In the genomic region with DNA sequence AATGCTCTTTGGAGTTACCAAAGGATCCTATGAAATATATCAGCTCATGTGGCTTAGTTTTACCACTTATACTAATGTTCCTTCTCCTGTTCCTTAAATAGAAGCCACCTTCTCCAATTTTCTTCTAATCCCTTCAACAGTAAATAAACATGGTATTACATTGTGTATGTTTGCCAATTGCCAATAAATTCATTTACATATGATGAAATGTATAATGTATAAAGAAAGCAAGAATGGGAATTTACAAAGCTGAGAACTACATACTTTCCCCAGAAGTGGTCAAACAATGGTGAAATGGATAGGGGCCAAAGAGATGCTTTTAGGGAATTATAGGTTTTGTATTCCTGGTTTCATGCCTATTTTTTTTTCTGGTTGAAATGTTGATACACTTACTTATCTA, we compare ENCODE assay signal across 19 cellular contexts.
"Had no signal": no experiment of that assay in that cellular context is flagged by ENCODE, and none has a peak within 500 bp of the region (broad histone marks: within the 10 kb centered on the region; RNA-seq: fewer than 3 reads in every experiment).

No MANE protein-coding gene starts in this region.

- ATAC-seq: HepG2, SK-N-SH treated with all-trans-retinoic acid at 6 μM for 48 hours had no signal

- DNase-seq: IMR-90, Karpas-422, KG1, MM.1S, NCI-H1092 treated with DMSO at 0.1 percent for 48 hours, NCI-H1436, NCI-H187 treated with DMSO at 0.1 percent for 48 hours, NCI-H2081, NCI-H2107, NCI-H2227 treated with DMSO at 0.1 percent for 48 hours, NCI-H524, NCI-H526 treated with DMSO at 0.1 percent for 48 hours, NCI-H748 treated with DMSO at 0.1 percent for 48 hours, Right ventricle myocardium superior, RPMI8226, SIG-M5, T-helper 1 cell had no signal

- FAIRE-seq: HepG2 had no signal
